ENCODE assay signal across 8 cellular contexts in genomic region chr5:95760291-95761191, GRCh38. TPM values are rescaled to one million over a fixed set of nuclear protein-coding genes. Genes with fewer than 3 reads are reported as not detected.
DNase-seq lines count a peak whose midpoint lies in the region; ATAC-seq and TF ChIP-seq lines count a peak whose summit lies in the region.

No MANE protein-coding gene starts in this region.

- H3K4me3 ChIP-seq in OCI-LY3 (ENCODE audit: low read length): peak overlapping the region; percentile 74
- no peak overlapping the region for H3K4me3 ChIP-seq in lower leg skin (ENCODE audit: low read depth, poor library complexity, severe bottlenecking)

- peak overlapping the region; percentile 71 to 92 (median 89) for H3K27ac Mint-ChIP-seq in naive thymus-derived CD8-positive, alpha-beta T cell

- ATAC-seq in GM18505 (IDR thresholded peaks at IDR 0.05; ENCODE audit: unreplicated experiment): peak; percentile 88
- peak; percentile 91 for ATAC-seq in HG02938 (IDR thresholded peaks at IDR 0.05; ENCODE audit: unreplicated experiment)
- ATAC-seq in naive thymus-derived CD8-positive, alpha-beta T cell: peak; percentile 85 to 92

- DNase-seq in A172 (ENCODE audit: low spot score): peak; percentile 93
- DNase-seq in dedifferentiated amniotic fluid mesenchymal stem cell (ENCODE audit: extremely low spot score): peak; percentile 98
- peak in 3 of 10 donors; percentile 31 to 35 (median 32) for DNase-seq in naive thymus-derived CD8-positive, alpha-beta T cell
- no peak for DNase-seq in lower leg skin (ENCODE audit: low spot score in 2 of 2)
- DNase-seq in HPDE6-E6E7 (ENCODE audit: extremely low spot score): no peak

- H3K4me1 ChIP-seq in OCI-LY3 (ENCODE audit: low read length): peaks cover 36% of the 10 kb centered on the region

- peaks cover 7 to 43% (median 22%) of the 10 kb centered on the region in 4 donors for H3K4me1 Mint-ChIP-seq in naive thymus-derived CD8-positive, alpha-beta T cell

- H3K36me3 Mint-ChIP-seq in naive thymus-derived CD8-positive, alpha-beta T cell: no peaks in the 10 kb centered on the region

- H4K20me1 ChIP-seq in OCI-LY3 (ENCODE audit: insufficient read depth, low read length): no peaks in the 10 kb centered on the region

- H3K36me3 ChIP-seq in OCI-LY3 (replicated peaks; ENCODE audit: low read depth, low read length): no peaks in the 10 kb centered on the region

- H3K27me3 ChIP-seq in OCI-LY3 (ENCODE audit: low read depth, low read length): no peaks in the 10 kb centered on the region

- intact Hi-C loops in lower leg skin (cut with DNase I; ENCODE audit: low total_unique reads): no loop called here

- no peaks in the 10 kb centered on the region for H3K9me3 ChIP-seq in OCI-LY3 (ENCODE audit: insufficient read depth, low read length)

- no peak for TF ChIP-seq POLR2A in GM18505 (IDR thresholded peaks at IDR 0.05; ENCODE audit: borderline replicate concordance, extremely low read depth, insufficient read depth, insufficient read length)
- no peak for TF ChIP-seq POLR2A in lower leg skin (IDR thresholded peaks at IDR 0.05)

- H3K9me3 Mint-ChIP-seq in naive thymus-derived CD8-positive, alpha-beta T cell: no peaks in the 10 kb centered on the region

- POLR2A ChIA-PET in naive thymus-derived CD8-positive, alpha-beta T cell (lab: Charles Lee): interaction anchor here (0.5 to 0.7 kb wide), 2 partner anchors 74 to 1422 kb away, joined by 3 to 4 read pairs; partner anchors contain the start of gene RIOK2

- no peaks in the 10 kb centered on the region for H3K79me2 ChIP-seq in OCI-LY3 (ENCODE audit: low read length)

- H3K9ac ChIP-seq in OCI-LY3 (ENCODE audit: low read length): peak overlapping the region; percentile 59

- TF ChIP-seq CTCF in OCI-LY3 (IDR thresholded peaks at IDR 0.05; ENCODE audit: low read depth, low read length): no peak
- TF ChIP-seq CTCF in lower leg skin (IDR thresholded peaks at IDR 0.05): no peak

- WGBS in lower leg skin, 2 donors: 34% methylated on average over 3 of the region's 3 CpGs

- no peaks in the 10 kb centered on the region for H3K27me3 Mint-ChIP-seq in naive thymus-derived CD8-positive, alpha-beta T cell

- H3K4me2 ChIP-seq in OCI-LY3 (ENCODE audit: low read length): peak overlapping the region; percentile 89

- H3K4me3 Mint-ChIP-seq in naive thymus-derived CD8-positive, alpha-beta T cell: peak overlapping the region; percentile 56 to 88 (median 78)

- no peak overlapping the region for H2AFZ ChIP-seq in OCI-LY3 (ENCODE audit: low read depth, low read length)

- H3K27ac ChIP-seq in OCI-LY3 (ENCODE audit: low read length): peak overlapping the region; percentile 85

RNA-seq across cellular contexts. Expression of gene RHOBTB3, which starts 29.4 kb away (rescaled TPM):
- 199 and 274 TPM in 2 replicates for total RNA-seq in A172 (2014; rRNA removed; shearing (Covaris generic))
- under 1 TPM; 0.25 to 0.60 TPM for total RNA-seq in naive thymus-derived CD8-positive, alpha-beta T cell
- polyA plus RNA-seq in naive thymus-derived CD8-positive, alpha-beta T cell: 1 to 10 TPM in 2 of 3 donors, under 1 TPM in 1; 0.49 to 2.9 (median 1.4) TPM
- total RNA-seq in lower leg skin: 10 to 100 TPM; 16.7 to 39.4 (median 28.2) TPM

Comparison
In these comparisons a context has a peak if more than half of its experiments do, and no peak if none do; other contexts are left out.
1. DNase-seq: peak in A172 (single experiment) and dedifferentiated amniotic fluid mesenchymal stem cell (single experiment); none in lower leg skin (0 of 2) and HPDE6-E6E7 (single experiment).
2. RNA of gene RHOBTB3, which starts 29.4 kb away (total RNA-seq): 199 to 274 TPM in A172 and 16.7 to 39.4 TPM in lower leg skin; 0.25 to 0.60 TPM in naive thymus-derived CD8-positive, alpha-beta T cell; every median in the first group is over 10 times any median in the second.
3. Peak in every context shown above with its lines, with median percentiles within 50 percentile points of each other: ATAC-seq.